Comparison of ENCODE assay signal across 1 cellular context in genomic region chr14:38737657-38738056, GRCh38.
TF ChIP-seq lines count a peak whose summit lies in the region.

No MANE protein-coding gene starts in this region.

TF ChIP-seq in HepG2, 621 proteins besides CTCF, POLR2A, EP300 and RAD21 (continued from another document):
- no peak for TF ChIP-seq LBX2 (CRISPR knock-in tag; IDR thresholded peaks at IDR 0.05; ENCODE audit: borderline replicate concordance)
TF ChIP-seq in HepG2: peak in this region for 0.
